2 cellular contexts compared by ENCODE assay signal in the genomic region with DNA sequence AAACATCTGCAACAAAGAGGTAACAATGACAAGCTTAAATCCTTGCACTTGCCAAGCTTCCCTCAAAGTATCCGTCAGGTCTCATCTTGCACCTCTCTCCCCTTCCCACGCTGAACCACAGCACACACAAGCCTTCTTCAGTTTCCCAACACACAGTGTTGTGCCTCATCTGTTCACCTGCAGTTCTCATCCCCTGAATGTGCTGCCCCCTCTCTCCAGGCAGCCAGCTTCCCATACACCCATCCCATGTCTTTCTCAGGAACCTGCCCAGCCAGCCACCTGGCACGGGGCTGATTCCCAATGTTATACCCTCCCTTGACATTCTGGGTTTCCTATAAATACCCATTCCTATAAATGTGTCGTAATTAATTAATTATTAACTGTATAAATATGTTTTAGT.
TF ChIP-seq lines count a peak whose summit lies in the region.

No MANE protein-coding gene starts in this region.

TF ChIP-seq in GM23338, 12 proteins besides CTCF, POLR2A, EP300 and RAD21 (continued from another document):
- TF ChIP-seq, protein P1, sequence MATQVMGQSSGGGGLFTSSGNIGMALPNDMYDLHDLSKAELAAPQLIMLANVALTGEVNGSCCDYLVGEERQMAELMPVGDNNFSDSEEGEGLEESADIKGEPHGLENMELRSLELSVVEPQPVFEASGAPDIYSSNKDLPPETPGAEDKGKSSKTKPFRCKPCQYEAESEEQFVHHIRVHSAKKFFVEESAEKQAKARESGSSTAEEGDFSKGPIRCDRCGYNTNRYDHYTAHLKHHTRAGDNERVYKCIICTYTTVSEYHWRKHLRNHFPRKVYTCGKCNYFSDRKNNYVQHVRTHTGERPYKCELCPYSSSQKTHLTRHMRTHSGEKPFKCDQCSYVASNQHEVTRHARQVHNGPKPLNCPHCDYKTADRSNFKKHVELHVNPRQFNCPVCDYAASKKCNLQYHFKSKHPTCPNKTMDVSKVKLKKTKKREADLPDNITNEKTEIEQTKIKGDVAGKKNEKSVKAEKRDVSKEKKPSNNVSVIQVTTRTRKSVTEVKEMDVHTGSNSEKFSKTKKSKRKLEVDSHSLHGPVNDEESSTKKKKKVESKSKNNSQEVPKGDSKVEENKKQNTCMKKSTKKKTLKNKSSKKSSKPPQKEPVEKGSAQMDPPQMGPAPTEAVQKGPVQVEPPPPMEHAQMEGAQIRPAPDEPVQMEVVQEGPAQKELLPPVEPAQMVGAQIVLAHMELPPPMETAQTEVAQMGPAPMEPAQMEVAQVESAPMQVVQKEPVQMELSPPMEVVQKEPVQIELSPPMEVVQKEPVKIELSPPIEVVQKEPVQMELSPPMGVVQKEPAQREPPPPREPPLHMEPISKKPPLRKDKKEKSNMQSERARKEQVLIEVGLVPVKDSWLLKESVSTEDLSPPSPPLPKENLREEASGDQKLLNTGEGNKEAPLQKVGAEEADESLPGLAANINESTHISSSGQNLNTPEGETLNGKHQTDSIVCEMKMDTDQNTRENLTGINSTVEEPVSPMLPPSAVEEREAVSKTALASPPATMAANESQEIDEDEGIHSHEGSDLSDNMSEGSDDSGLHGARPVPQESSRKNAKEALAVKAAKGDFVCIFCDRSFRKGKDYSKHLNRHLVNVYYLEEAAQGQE (IDR thresholded peaks at IDR 0.05; ENCODE audit: unreplicated experiment), result no peak

TF ChIP-seq in WTC11, 78 proteins besides CTCF, POLR2A, EP300 and RAD21 (continued from another document):
- TF ChIP-seq, protein P2, sequence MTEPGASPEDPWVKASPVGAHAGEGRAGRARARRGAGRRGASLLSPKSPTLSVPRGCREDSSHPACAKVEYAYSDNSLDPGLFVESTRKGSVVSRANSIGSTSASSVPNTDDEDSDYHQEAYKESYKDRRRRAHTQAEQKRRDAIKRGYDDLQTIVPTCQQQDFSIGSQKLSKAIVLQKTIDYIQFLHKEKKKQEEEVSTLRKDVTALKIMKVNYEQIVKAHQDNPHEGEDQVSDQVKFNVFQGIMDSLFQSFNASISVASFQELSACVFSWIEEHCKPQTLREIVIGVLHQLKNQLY (CRISPR knock-in tag; IDR thresholded peaks at IDR 0.05), result no peak
- TF ChIP-seq, protein P3, sequence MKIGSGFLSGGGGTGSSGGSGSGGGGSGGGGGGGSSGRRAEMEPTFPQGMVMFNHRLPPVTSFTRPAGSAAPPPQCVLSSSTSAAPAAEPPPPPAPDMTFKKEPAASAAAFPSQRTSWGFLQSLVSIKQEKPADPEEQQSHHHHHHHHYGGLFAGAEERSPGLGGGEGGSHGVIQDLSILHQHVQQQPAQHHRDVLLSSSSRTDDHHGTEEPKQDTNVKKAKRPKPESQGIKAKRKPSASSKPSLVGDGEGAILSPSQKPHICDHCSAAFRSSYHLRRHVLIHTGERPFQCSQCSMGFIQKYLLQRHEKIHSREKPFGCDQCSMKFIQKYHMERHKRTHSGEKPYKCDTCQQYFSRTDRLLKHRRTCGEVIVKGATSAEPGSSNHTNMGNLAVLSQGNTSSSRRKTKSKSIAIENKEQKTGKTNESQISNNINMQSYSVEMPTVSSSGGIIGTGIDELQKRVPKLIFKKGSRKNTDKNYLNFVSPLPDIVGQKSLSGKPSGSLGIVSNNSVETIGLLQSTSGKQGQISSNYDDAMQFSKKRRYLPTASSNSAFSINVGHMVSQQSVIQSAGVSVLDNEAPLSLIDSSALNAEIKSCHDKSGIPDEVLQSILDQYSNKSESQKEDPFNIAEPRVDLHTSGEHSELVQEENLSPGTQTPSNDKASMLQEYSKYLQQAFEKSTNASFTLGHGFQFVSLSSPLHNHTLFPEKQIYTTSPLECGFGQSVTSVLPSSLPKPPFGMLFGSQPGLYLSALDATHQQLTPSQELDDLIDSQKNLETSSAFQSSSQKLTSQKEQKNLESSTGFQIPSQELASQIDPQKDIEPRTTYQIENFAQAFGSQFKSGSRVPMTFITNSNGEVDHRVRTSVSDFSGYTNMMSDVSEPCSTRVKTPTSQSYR (CRISPR knock-in tag; IDR thresholded peaks at IDR 0.05), result no peak
- TF ChIP-seq NR3C1 (CRISPR knock-in tag; conservative IDR thresholded peaks at IDR 0.05; ENCODE audit: low read depth), result no peak
- TF ChIP-seq, protein P4, sequence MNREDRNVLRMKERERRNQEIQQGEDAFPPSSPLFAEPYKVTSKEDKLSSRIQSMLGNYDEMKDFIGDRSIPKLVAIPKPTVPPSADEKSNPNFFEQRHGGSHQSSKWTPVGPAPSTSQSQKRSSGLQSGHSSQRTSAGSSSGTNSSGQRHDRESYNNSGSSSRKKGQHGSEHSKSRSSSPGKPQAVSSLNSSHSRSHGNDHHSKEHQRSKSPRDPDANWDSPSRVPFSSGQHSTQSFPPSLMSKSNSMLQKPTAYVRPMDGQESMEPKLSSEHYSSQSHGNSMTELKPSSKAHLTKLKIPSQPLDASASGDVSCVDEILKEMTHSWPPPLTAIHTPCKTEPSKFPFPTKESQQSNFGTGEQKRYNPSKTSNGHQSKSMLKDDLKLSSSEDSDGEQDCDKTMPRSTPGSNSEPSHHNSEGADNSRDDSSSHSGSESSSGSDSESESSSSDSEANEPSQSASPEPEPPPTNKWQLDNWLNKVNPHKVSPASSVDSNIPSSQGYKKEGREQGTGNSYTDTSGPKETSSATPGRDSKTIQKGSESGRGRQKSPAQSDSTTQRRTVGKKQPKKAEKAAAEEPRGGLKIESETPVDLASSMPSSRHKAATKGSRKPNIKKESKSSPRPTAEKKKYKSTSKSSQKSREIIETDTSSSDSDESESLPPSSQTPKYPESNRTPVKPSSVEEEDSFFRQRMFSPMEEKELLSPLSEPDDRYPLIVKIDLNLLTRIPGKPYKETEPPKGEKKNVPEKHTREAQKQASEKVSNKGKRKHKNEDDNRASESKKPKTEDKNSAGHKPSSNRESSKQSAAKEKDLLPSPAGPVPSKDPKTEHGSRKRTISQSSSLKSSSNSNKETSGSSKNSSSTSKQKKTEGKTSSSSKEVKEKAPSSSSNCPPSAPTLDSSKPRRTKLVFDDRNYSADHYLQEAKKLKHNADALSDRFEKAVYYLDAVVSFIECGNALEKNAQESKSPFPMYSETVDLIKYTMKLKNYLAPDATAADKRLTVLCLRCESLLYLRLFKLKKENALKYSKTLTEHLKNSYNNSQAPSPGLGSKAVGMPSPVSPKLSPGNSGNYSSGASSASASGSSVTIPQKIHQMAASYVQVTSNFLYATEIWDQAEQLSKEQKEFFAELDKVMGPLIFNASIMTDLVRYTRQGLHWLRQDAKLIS (CRISPR knock-in tag; IDR thresholded peaks at IDR 0.05; ENCODE audit: borderline replicate concordance), result no peak
- no peak for TF ChIP-seq ZNF416 (CRISPR knock-in tag; IDR thresholded peaks at IDR 0.05)
- no peak for TF ChIP-seq NFYB (CRISPR knock-in tag; conservative IDR thresholded peaks at IDR 0.05; ENCODE audit: low read depth)
- TF ChIP-seq FOXP1 (CRISPR knock-in tag; IDR thresholded peaks at IDR 0.05; ENCODE audit: borderline replicate concordance), result no peak
- TF ChIP-seq GRHL2 (CRISPR knock-in tag; IDR thresholded peaks at IDR 0.05; ENCODE audit: insufficient replicate concordance, severe bottlenecking), result no peak
- TF ChIP-seq TCF7 (CRISPR knock-in tag; IDR thresholded peaks at IDR 0.05; ENCODE audit: low read depth), result no peak
- TF ChIP-seq, protein P5, sequence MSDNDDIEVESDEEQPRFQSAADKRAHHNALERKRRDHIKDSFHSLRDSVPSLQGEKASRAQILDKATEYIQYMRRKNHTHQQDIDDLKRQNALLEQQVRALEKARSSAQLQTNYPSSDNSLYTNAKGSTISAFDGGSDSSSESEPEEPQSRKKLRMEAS (CRISPR knock-in tag; IDR thresholded peaks at IDR 0.05), result no peak
- no peak for TF ChIP-seq TEAD1 (CRISPR knock-in tag; IDR thresholded peaks at IDR 0.05)
- TF ChIP-seq ZNF263 (CRISPR knock-in tag; IDR thresholded peaks at IDR 0.05; ENCODE audit: low read depth), result no peak
- no peak for TF ChIP-seq GTF2I (CRISPR knock-in tag; conservative IDR thresholded peaks at IDR 0.05)
- TF ChIP-seq, protein P6, sequence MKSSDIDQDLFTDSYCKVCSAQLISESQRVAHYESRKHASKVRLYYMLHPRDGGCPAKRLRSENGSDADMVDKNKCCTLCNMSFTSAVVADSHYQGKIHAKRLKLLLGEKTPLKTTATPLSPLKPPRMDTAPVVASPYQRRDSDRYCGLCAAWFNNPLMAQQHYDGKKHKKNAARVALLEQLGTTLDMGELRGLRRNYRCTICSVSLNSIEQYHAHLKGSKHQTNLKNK (CRISPR knock-in tag; IDR thresholded peaks at IDR 0.05), result no peak
- TF ChIP-seq HMGA2 (CRISPR knock-in tag; IDR thresholded peaks at IDR 0.05), result no peak
- TF ChIP-seq, protein P7, sequence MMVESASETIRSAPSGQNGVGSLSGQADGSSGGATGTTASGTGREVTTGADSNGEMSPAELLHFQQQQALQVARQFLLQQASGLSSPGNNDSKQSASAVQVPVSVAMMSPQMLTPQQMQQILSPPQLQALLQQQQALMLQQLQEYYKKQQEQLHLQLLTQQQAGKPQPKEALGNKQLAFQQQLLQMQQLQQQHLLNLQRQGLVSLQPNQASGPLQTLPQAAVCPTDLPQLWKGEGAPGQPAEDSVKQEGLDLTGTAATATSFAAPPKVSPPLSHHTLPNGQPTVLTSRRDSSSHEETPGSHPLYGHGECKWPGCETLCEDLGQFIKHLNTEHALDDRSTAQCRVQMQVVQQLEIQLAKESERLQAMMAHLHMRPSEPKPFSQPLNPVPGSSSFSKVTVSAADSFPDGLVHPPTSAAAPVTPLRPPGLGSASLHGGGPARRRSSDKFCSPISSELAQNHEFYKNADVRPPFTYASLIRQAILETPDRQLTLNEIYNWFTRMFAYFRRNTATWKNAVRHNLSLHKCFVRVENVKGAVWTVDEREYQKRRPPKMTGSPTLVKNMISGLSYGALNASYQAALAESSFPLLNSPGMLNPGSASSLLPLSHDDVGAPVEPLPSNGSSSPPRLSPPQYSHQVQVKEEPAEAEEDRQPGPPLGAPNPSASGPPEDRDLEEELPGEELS (CRISPR knock-in tag; IDR thresholded peaks at IDR 0.05), result no peak
- no peak for TF ChIP-seq IRF2 (CRISPR knock-in tag; IDR thresholded peaks at IDR 0.05; ENCODE audit: borderline replicate concordance, low read depth)
TF ChIP-seq in WTC11: peak in this region for 0.
